ENCODE assay signal across 1 cellular context in the genomic region with DNA sequence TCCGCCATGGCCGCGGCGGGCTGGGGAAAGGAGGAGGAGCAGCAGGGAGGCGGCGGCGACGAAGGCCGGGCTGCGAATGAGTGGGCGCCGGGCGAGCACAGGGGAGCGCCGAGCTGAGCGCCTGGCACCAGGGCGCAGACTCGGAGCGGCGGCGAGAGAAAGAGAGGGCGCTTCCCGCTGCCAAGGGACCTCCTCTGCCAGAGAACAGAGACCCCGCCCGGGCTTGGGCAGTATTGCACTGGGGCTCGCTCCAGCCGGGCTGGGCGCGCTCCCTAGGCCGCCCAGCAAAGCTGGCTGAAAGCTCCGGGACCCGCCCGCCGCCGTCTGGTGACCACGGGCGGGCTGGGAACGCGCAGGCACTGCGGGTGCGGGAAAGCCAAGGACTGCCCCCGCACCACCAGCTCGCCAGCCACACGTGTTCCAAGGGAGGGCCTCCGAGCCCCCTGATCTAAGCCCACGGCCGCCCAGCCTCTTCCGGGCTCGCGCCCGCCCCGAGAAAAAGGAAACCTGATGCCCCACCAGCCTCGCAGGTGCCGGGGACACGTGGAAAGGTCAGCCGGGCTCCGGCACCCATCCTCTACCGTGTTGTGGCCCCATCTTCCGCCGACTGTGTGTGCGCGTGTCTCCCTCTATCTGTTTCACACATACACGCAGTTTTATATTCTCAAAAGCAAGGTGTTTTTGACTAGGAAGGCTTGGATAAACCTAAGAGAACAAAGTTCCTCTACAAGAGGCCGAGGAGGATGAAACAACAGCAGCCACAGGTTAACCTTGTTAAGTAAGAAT.
A peak's percentile ranks its signal among the peaks of the same experiment; 100 is the strongest.
TF ChIP-seq lines count a peak whose summit lies in the region.

A gene (minus strand): TSS at position 140 of the 786 bp plus-strand sequence. CDS start 132 bp downstream, at position 8.

TF ChIP-seq in HepG2, 621 proteins besides CTCF, POLR2A, EP300 and RAD21 (continued from another document and continues in another):
- TF ChIP-seq BRD4 (CRISPR knock-in tag; IDR thresholded peaks at IDR 0.05) (no peak), ZNF772 (CRISPR knock-in tag; IDR thresholded peaks at IDR 0.05) (no peak), ZNF562 (CRISPR knock-in tag; IDR thresholded peaks at IDR 0.05; ENCODE audit: borderline replicate concordance) (no peak), ZNF720 (CRISPR knock-in tag; IDR thresholded peaks at IDR 0.05) (no peak), ZBTB7A (CRISPR knock-in tag; IDR thresholded peaks at IDR 0.05) (0 out of 2 replicates have a peak, but pooled peaks have one; percentile 28), ZFP36L1 (CRISPR knock-in tag; IDR thresholded peaks at IDR 0.05) (peak; percentile 81; the same call in 1 of the 2 replicates), NKX3-1 (CRISPR knock-in tag; IDR thresholded peaks at IDR 0.05) (no peak; the same call in 1 of the 2 replicates), SIX1 (CRISPR knock-in tag; IDR thresholded peaks at IDR 0.05; ENCODE audit: borderline replicate concordance) (peak; percentile 95), MED13 (CRISPR knock-in tag; IDR thresholded peaks at IDR 0.05) (peak; percentile 21; the same call in 1 of the 2 replicates), NFYC (CRISPR knock-in tag; IDR thresholded peaks at IDR 0.05) (0 out of 2 replicates have a peak, but pooled peaks have one; percentile 4), ATF1 (CRISPR knock-in tag; IDR thresholded peaks at IDR 0.05) (0 out of 2 replicates have a peak, but pooled peaks have one; percentile 26), NR2F1 (CRISPR knock-in tag; IDR thresholded peaks at IDR 0.05) (peak; percentile 75 to 92), TEAD3 (CRISPR knock-in tag; optimal IDR thresholded peaks at IDR 0.05; ENCODE audit: borderline replicate concordance) (peak; percentile 29), PLRG1 (conservative IDR thresholded peaks at IDR 0.05) (no peak), ZNF530 (CRISPR knock-in tag; IDR thresholded peaks at IDR 0.05; ENCODE audit: low read depth) (no peak), NFE2L2 (IDR thresholded peaks at IDR 0.05; ENCODE audit: low read length) (no peak), ZNF292 (CRISPR knock-in tag; IDR thresholded peaks at IDR 0.05; ENCODE audit: borderline replicate concordance, low read depth) (peak; percentile 67; the same call in 1 of the 2 replicates), MLLT10 (CRISPR knock-in tag; IDR thresholded peaks at IDR 0.05) (no peak), ZZZ3 (CRISPR knock-in tag; IDR thresholded peaks at IDR 0.05; ENCODE audit: borderline replicate concordance) (0 out of 2 replicates have a peak, but pooled peaks have one; percentile 65), ATF7 (IDR thresholded peaks at IDR 0.05) (no peak), ATF7 (CRISPR knock-in tag; IDR thresholded peaks at IDR 0.05) (no peak; the same call in 1 of the 2 replicates), ZNF883 (CRISPR knock-in tag; IDR thresholded peaks at IDR 0.05; ENCODE audit: not compliant biosample characterization) (peak; percentile 82), PHF21A (CRISPR knock-in tag; IDR thresholded peaks at IDR 0.05) (peak; percentile 82), RARA (CRISPR knock-in tag; IDR thresholded peaks at IDR 0.05) (peak; percentile 48), IKZF1 (IDR thresholded peaks at IDR 0.05) (no peak), ZNF232 (CRISPR knock-in tag; IDR thresholded peaks at IDR 0.05; ENCODE audit: borderline replicate concordance) (peak; percentile 69; the same call in 1 of the 2 replicates), RBAK (CRISPR knock-in tag; IDR thresholded peaks at IDR 0.05) (no peak; the same call in 1 of the 2 replicates), SRSF1 (optimal IDR thresholded peaks at IDR 0.05; ENCODE audit: low read depth, low read length) (peak; percentile 26), ZEB1 (IDR thresholded peaks at IDR 0.05; ENCODE audit: insufficient replicate concordance, low read depth) (peak; percentile 68), ZNF138 (CRISPR knock-in tag; IDR thresholded peaks at IDR 0.05; ENCODE audit: low read depth) (no peak)
- TF ChIP-seq, protein P1, sequence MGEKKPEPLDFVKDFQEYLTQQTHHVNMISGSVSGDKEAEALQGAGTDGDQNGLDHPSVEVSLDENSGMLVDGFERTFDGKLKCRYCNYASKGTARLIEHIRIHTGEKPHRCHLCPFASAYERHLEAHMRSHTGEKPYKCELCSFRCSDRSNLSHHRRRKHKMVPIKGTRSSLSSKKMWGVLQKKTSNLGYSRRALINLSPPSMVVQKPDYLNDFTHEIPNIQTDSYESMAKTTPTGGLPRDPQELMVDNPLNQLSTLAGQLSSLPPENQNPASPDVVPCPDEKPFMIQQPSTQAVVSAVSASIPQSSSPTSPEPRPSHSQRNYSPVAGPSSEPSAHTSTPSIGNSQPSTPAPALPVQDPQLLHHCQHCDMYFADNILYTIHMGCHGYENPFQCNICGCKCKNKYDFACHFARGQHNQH (CRISPR knock-in tag; IDR thresholded peaks at IDR 0.05): peak; percentile 82
- TF ChIP-seq, protein P2, sequence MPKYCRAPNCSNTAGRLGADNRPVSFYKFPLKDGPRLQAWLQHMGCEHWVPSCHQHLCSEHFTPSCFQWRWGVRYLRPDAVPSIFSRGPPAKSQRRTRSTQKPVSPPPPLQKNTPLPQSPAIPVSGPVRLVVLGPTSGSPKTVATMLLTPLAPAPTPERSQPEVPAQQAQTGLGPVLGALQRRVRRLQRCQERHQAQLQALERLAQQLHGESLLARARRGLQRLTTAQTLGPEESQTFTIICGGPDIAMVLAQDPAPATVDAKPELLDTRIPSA (CRISPR knock-in tag; IDR thresholded peaks at IDR 0.05; ENCODE audit: borderline replicate concordance): no peak
- TF ChIP-seq, protein P3, sequence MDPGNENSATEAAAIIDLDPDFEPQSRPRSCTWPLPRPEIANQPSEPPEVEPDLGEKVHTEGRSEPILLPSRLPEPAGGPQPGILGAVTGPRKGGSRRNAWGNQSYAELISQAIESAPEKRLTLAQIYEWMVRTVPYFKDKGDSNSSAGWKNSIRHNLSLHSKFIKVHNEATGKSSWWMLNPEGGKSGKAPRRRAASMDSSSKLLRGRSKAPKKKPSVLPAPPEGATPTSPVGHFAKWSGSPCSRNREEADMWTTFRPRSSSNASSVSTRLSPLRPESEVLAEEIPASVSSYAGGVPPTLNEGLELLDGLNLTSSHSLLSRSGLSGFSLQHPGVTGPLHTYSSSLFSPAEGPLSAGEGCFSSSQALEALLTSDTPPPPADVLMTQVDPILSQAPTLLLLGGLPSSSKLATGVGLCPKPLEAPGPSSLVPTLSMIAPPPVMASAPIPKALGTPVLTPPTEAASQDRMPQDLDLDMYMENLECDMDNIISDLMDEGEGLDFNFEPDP (CRISPR knock-in tag; conservative IDR thresholded peaks at IDR 0.05): no peak
- TF ChIP-seq, protein P4, sequence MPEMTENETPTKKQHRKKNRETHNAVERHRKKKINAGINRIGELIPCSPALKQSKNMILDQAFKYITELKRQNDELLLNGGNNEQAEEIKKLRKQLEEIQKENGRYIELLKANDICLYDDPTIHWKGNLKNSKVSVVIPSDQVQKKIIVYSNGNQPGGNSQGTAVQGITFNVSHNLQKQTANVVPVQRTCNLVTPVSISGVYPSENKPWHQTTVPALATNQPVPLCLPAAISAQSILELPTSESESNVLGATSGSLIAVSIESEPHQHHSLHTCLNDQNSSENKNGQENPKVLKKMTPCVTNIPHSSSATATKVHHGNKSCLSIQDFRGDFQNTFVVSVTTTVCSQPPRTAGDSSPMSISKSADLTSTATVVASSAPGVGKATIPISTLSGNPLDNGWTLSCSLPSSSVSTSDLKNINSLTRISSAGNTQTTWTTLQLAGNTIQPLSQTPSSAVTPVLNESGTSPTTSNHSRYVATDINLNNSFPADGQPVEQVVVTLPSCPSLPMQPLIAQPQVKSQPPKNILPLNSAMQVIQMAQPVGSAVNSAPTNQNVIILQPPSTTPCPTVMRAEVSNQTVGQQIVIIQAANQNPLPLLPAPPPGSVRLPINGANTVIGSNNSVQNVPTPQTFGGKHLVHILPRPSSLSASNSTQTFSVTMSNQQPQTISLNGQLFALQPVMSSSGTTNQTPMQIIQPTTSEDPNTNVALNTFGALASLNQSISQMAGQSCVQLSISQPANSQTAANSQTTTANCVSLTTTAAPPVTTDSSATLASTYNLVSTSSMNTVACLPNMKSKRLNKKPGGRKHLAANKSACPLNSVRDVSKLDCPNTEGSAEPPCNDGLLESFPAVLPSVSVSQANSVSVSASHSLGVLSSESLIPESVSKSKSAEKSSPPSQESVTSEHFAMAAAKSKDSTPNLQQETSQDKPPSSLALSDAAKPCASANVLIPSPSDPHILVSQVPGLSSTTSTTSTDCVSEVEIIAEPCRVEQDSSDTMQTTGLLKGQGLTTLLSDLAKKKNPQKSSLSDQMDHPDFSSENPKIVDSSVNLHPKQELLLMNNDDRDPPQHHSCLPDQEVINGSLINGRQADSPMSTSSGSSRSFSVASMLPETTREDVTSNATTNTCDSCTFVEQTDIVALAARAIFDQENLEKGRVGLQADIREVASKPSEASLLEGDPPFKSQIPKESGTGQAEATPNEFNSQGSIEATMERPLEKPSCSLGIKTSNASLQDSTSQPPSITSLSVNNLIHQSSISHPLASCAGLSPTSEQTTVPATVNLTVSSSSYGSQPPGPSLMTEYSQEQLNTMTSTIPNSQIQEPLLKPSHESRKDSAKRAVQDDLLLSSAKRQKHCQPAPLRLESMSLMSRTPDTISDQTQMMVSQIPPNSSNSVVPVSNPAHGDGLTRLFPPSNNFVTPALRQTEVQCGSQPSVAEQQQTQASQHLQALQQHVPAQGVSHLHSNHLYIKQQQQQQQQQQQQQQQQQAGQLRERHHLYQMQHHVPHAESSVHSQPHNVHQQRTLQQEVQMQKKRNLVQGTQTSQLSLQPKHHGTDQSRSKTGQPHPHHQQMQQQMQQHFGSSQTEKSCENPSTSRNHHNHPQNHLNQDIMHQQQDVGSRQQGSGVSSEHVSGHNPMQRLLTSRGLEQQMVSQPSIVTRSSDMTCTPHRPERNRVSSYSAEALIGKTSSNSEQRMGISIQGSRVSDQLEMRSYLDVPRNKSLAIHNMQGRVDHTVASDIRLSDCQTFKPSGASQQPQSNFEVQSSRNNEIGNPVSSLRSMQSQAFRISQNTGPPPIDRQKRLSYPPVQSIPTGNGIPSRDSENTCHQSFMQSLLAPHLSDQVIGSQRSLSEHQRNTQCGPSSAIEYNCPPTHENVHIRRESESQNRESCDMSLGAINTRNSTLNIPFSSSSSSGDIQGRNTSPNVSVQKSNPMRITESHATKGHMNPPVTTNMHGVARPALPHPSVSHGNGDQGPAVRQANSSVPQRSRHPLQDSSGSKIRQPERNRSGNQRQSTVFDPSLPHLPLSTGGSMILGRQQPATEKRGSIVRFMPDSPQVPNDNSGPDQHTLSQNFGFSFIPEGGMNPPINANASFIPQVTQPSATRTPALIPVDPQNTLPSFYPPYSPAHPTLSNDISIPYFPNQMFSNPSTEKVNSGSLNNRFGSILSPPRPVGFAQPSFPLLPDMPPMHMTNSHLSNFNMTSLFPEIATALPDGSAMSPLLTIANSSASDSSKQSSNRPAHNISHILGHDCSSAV (CRISPR knock-in tag; IDR thresholded peaks at IDR 0.05; ENCODE audit: borderline replicate concordance): no peak
- TF ChIP-seq, protein P5, sequence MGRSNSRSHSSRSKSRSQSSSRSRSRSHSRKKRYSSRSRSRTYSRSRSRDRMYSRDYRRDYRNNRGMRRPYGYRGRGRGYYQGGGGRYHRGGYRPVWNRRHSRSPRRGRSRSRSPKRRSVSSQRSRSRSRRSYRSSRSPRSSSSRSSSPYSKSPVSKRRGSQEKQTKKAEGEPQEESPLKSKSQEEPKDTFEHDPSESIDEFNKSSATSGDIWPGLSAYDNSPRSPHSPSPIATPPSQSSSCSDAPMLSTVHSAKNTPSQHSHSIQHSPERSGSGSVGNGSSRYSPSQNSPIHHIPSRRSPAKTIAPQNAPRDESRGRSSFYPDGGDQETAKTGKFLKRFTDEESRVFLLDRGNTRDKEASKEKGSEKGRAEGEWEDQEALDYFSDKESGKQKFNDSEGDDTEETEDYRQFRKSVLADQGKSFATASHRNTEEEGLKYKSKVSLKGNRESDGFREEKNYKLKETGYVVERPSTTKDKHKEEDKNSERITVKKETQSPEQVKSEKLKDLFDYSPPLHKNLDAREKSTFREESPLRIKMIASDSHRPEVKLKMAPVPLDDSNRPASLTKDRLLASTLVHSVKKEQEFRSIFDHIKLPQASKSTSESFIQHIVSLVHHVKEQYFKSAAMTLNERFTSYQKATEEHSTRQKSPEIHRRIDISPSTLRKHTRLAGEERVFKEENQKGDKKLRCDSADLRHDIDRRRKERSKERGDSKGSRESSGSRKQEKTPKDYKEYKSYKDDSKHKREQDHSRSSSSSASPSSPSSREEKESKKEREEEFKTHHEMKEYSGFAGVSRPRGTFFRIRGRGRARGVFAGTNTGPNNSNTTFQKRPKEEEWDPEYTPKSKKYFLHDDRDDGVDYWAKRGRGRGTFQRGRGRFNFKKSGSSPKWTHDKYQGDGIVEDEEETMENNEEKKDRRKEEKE (IDR thresholded peaks at IDR 0.05): no peak
- TF ChIP-seq, protein P6, sequence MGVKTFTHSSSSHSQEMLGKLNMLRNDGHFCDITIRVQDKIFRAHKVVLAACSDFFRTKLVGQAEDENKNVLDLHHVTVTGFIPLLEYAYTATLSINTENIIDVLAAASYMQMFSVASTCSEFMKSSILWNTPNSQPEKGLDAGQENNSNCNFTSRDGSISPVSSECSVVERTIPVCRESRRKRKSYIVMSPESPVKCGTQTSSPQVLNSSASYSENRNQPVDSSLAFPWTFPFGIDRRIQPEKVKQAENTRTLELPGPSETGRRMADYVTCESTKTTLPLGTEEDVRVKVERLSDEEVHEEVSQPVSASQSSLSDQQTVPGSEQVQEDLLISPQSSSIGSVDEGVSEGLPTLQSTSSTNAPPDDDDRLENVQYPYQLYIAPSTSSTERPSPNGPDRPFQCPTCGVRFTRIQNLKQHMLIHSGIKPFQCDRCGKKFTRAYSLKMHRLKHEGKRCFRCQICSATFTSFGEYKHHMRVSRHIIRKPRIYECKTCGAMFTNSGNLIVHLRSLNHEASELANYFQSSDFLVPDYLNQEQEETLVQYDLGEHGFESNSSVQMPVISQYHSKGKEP (CRISPR knock-in tag; IDR thresholded peaks at IDR 0.05): peak; percentile 57; the same call in 1 of the 2 replicates
- TF ChIP-seq, protein P7, sequence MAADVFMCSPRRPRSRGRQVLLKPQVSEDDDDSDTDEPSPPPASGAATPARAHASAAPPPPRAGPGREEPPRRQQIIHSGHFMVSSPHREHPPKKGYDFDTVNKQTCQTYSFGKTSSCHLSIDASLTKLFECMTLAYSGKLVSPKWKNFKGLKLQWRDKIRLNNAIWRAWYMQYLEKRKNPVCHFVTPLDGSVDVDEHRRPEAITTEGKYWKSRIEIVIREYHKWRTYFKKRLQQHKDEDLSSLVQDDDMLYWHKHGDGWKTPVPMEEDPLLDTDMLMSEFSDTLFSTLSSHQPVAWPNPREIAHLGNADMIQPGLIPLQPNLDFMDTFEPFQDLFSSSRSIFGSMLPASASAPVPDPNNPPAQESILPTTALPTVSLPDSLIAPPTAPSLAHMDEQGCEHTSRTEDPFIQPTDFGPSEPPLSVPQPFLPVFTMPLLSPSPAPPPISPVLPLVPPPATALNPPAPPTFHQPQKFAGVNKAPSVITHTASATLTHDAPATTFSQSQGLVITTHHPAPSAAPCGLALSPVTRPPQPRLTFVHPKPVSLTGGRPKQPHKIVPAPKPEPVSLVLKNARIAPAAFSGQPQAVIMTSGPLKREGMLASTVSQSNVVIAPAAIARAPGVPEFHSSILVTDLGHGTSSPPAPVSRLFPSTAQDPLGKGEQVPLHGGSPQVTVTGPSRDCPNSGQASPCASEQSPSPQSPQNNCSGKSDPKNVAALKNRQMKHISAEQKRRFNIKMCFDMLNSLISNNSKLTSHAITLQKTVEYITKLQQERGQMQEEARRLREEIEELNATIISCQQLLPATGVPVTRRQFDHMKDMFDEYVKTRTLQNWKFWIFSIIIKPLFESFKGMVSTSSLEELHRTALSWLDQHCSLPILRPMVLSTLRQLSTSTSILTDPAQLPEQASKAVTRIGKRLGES (CRISPR knock-in tag; IDR thresholded peaks at IDR 0.05; ENCODE audit: borderline replicate concordance): no peak
- TF ChIP-seq, protein P8, sequence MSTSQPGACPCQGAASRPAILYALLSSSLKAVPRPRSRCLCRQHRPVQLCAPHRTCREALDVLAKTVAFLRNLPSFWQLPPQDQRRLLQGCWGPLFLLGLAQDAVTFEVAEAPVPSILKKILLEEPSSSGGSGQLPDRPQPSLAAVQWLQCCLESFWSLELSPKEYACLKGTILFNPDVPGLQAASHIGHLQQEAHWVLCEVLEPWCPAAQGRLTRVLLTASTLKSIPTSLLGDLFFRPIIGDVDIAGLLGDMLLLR (CRISPR knock-in tag; IDR thresholded peaks at IDR 0.05): 0 out of 2 replicates have a peak, but pooled peaks have one; percentile 33
